In genomic region chr22:31872209-31872608, GRCh38 we compare ENCODE assay signal across 12 cellular contexts.
A peak's percentile ranks its signal among the peaks of the same experiment; 100 is the strongest.
DNase-seq lines count a peak whose midpoint lies in the region; ATAC-seq and TF ChIP-seq lines count a peak whose summit lies in the region.
"Had no signal": no experiment of that assay in that cellular context is flagged by ENCODE, and none has a peak within 500 bp of the region (broad histone marks: within the 10 kb centered on the region; RNA-seq: fewer than 3 reads in every experiment).

No MANE protein-coding gene starts in this region.

- H3K79me2 ChIP-seq in HCT116 (ENCODE audit: insufficient read depth, low read length) = no peaks in the 10 kb centered on the region

- H3K9me3 ChIP-seq in HCT116 (ENCODE audit: control insufficient read depth in 1 of 2, insufficient read depth in 1 of 2, low read depth in 1 of 2, low read length in 2 of 2) = no peaks in the 10 kb centered on the region
- H3K9me3 ChIP-seq in WERI-Rb-1 (ENCODE audit: severe bottlenecking) = no peaks in the 10 kb centered on the region
- H3K9me3 ChIP-seq: Caco-2, transverse colon had no signal

- H3K27me3 ChIP-seq in HCT116 (ENCODE audit: insufficient read depth, low read length) (no peaks in the 10 kb centered on the region), WERI-Rb-1 (ENCODE audit: insufficient read depth, low read depth, severe bottlenecking) (no peaks in the 10 kb centered on the region)
- H3K27me3 ChIP-seq: transverse colon had no signal

- CTCF ChIA-PET in Calu3 (lab: Charles Lee) (interaction anchor here (0.6 to 1.6 kb wide), 2 partner anchors 13 to 98 kb away, joined by 4 to 8 read pairs; no protein-coding TSS in a partner anchor), HCT116 (lab: Charles Lee) (interaction anchor here (0.8 kb wide), 1 partner anchor 98 kb away, joined by 4 read pairs; no protein-coding TSS in a partner anchor)

- H3K36me3 ChIP-seq in HCT116 (ENCODE audit: control insufficient read depth in 1 of 2, insufficient read depth in 2 of 2, low read length in 2 of 2) (peaks cover 8 to 22% of the 10 kb centered on the region in 2 experiments; a peak in 3 of 4 replicates), WERI-Rb-1 (peaks cover 20% of the 10 kb centered on the region)

- TF ChIP-seq POLR2A in HCT116 (IDR thresholded peaks at IDR 0.05; ENCODE audit: borderline replicate concordance, extremely low read depth, insufficient read depth, insufficient read length) = no peak

- H3K4me3 Mint-ChIP-seq in Calu3 (ENCODE audit: low read depth, unreplicated experiment) = no peak overlapping the region
- H3K4me3 Mint-ChIP-seq: dendritic cell treated with granulocyte-macrophage colony-stimulating factor and Interleukin-4, amounts not matched to agents 40 ng/mL and 50 ng/mL, for 4 days had no signal

- H3K9me2 ChIP-seq in HCT116 (ENCODE audit: insufficient read depth) = no peaks in the 10 kb centered on the region

- TF ChIP-seq RAD21 in HCT116 (IDR thresholded peaks at IDR 0.05; ENCODE audit: low read depth) = peak; percentile 7; the same call in 1 of the 2 replicates

- BruUV-seq in Calu3 (replicated peaks; lab: Mats Ljungman, UMichigan) = no TSS peak
- no TSS peak for BruUV-seq in HCT116 (replicated peaks; lab: Mats Ljungman, UMichigan)

- intact Hi-C loops in Calu3 (cut with micrococcal nuclease; ENCODE audit: unreplicated experiment) (loop anchor here (5.0 kb wide), 1 partner anchor 75 kb away; no protein-coding TSS in a partner anchor), HCT116 (cut with micrococcal nuclease) (no loop called here)

- TF ChIP-seq CTCF in Calu3 (IDR thresholded peaks at IDR 0.05; ENCODE audit: unreplicated experiment) = no peak
- 0 out of 6 replicates have a peak, but pooled peaks of 2 of the 3 experiments have one; percentile 11 to 25 for TF ChIP-seq CTCF in HCT116 (IDR thresholded peaks at IDR 0.05 in 2 of 3, conservative IDR thresholded peaks at IDR 0.05 in 1 of 3; ENCODE audit: borderline replicate concordance in 1 of 3, insufficient read depth in 1 of 3, low read depth in 2 of 3, low read length in 2 of 3)
- TF ChIP-seq CTCF in WERI-Rb-1 (IDR thresholded peaks at IDR 0.05; ENCODE audit: low read depth, low read length) = peak; percentile 41; the same call in 1 of the 2 replicates

- no peak overlapping the region for H3K4me2 ChIP-seq in HCT116 (ENCODE audit: low read length)

- H3K4me1 ChIP-seq in HCT116 (ENCODE audit: control insufficient read depth in 1 of 2, insufficient read depth in 2 of 2, low read length in 2 of 2) = no peaks in the 10 kb centered on the region
- H3K4me1 ChIP-seq: Caco-2 had no signal

- no peak overlapping the region for H3K4me3 ChIP-seq in HCT116 (replicated peaks in 1 of 2; ENCODE audit: low read depth in 1 of 2, low read length in 2 of 2)
- H3K4me3 ChIP-seq in WERI-Rb-1 (ENCODE audit: low read depth, low read length) = no peak overlapping the region
- H3K4me3 ChIP-seq: transverse colon had no signal

- H3K27me3 Mint-ChIP-seq in Calu3 (ENCODE audit: unreplicated experiment) = no peaks in the 10 kb centered on the region
- H3K27me3 Mint-ChIP-seq: dendritic cell treated with granulocyte-macrophage colony-stimulating factor and Interleukin-4, amounts not matched to agents 40 ng/mL and 50 ng/mL, for 4 days had no signal

- H3K4me1 Mint-ChIP-seq in Calu3 (ENCODE audit: low read depth, unreplicated experiment) = no peaks in the 10 kb centered on the region

- H3K27ac ChIP-seq in HCT116 (ENCODE audit: low read depth, low read length) (no peak overlapping the region), WERI-Rb-1 (no peak overlapping the region)

- H3K27ac Mint-ChIP-seq in Calu3 (ENCODE audit: unreplicated experiment) = no peak overlapping the region
- H3K27ac Mint-ChIP-seq: dendritic cell treated with granulocyte-macrophage colony-stimulating factor and Interleukin-4, amounts not matched to agents 40 ng/mL and 50 ng/mL, for 4 days had no signal

- no peak overlapping the region for H2AFZ ChIP-seq in HCT116 (ENCODE audit: low read depth, low read length, poor library complexity, severe bottlenecking)

- peak; percentile 61 for ATAC-seq in HCT116
- ATAC-seq in GM19452 (IDR thresholded peaks at IDR 0.05; ENCODE audit: unreplicated experiment) = no peak

- DNase-seq in Calu3 (peak; percentile 2), HCT116 (ENCODE audit: low read depth, low spot score) (no peak), WERI-Rb-1 (peak; percentile 26), iPS-NIHi7 (ENCODE audit: extremely low spot score) (peak; percentile 67), NOMO-1 treated with dmso at 0.1 percent for 144 hours (lab: John Stamatoyannopoulos, UW; ENCODE audit: unreplicated experiment) (no peak), NCI-H748 (lab: John Stamatoyannopoulos, UW; ENCODE audit: unreplicated experiment) (no peak), NCI-H1092 treated with DMSO at 0.1 percent for 48 hours (lab: John Stamatoyannopoulos, UW) (no peak)
- DNase-seq: occipital lobe, transverse colon had no signal

- no peaks in the 10 kb centered on the region for H3K9me3 Mint-ChIP-seq in Calu3 (ENCODE audit: low read depth, unreplicated experiment)
- H3K9me3 Mint-ChIP-seq: dendritic cell treated with granulocyte-macrophage colony-stimulating factor and Interleukin-4, amounts not matched to agents 40 ng/mL and 50 ng/mL, for 4 days had no signal

- POLR2A ChIA-PET in HCT116 (lab: Charles Lee) = no interaction called here

- RAD21 ChIA-PET in HCT116 (lab: Charles Lee; ENCODE audit: low non-redundant PET in 1 of 2, low total read pairs in 2 of 2, uncharacterized antibody in 2 of 2, unreplicated experiment in 2 of 2) = no interaction called here

- no peaks in the 10 kb centered on the region for H4K20me1 ChIP-seq in HCT116 (ENCODE audit: insufficient read depth)

- peaks cover 13% of the 10 kb centered on the region for H3K36me3 Mint-ChIP-seq in Calu3 (ENCODE audit: insufficient read depth, unreplicated experiment)

- H3K9ac ChIP-seq in HCT116 (ENCODE audit: low read length) = no peak overlapping the region

TF ChIP-seq in HCT116, 20 proteins besides CTCF, POLR2A, EP300 and RAD21 (continues in another document):
- TF ChIP-seq SP1 (IDR thresholded peaks at IDR 0.05; ENCODE audit: low read depth) (no peak), ZNF274 (IDR thresholded peaks at IDR 0.05; ENCODE audit: low read depth, low read length) (no peak), ELF1 (IDR thresholded peaks at IDR 0.05; ENCODE audit: borderline replicate concordance, low read depth) (no peak), ZFX (IDR thresholded peaks at IDR 0.05) (no peak), ZBTB33 (IDR thresholded peaks at IDR 0.05; ENCODE audit: extremely low read depth, insufficient replicate concordance, low read length) (no peak), FOSL1 (IDR thresholded peaks at IDR 0.05; ENCODE audit: low read depth) (no peak), POLR2AphosphoS5 (IDR thresholded peaks at IDR 0.05; ENCODE audit: low read depth, low read length) (no peak), YY1 (IDR thresholded peaks at IDR 0.05; ENCODE audit: extremely low read depth, insufficient replicate concordance, low read depth, low read length) (no peak), EZH2phosphoT487 (IDR thresholded peaks at IDR 0.05; ENCODE audit: borderline replicate concordance) (no peak), SRF (IDR thresholded peaks at IDR 0.05; ENCODE audit: low read depth) (no peak), ATF3 (IDR thresholded peaks at IDR 0.05) (no peak), CEBPB (IDR thresholded peaks at IDR 0.05; ENCODE audit: low read depth) (no peak), EGR1 (IDR thresholded peaks at IDR 0.05; ENCODE audit: low read depth) (no peak), TCF7L2 (IDR thresholded peaks at IDR 0.05; ENCODE audit: borderline replicate concordance, extremely low read depth, insufficient read depth, insufficient read length) (no peak)

Comparison
In these comparisons a context has a peak if more than half of its experiments do, and no peak if none do; other contexts are left out.
1. DNase-seq: peak in Calu3 (single experiment), WERI-Rb-1 (single experiment) and iPS-NIHi7 (single experiment); none in HCT116 (single experiment), NOMO-1 treated with dmso at 0.1 percent for 144 hours (single experiment), NCI-H748 (single experiment) and NCI-H1092 treated with DMSO at 0.1 percent for 48 hours (single experiment).